10 cellular contexts compared by ENCODE assay signal in genomic region chr11:61091373-61092279, GRCh38. TPM values are rescaled to one million over a fixed set of nuclear protein-coding genes. Genes with fewer than 3 reads are reported as not detected.
A peak's percentile ranks its signal among the peaks of the same experiment; 100 is the strongest.
DNase-seq lines count a peak whose midpoint lies in the region; ATAC-seq and TF ChIP-seq lines count a peak whose summit lies in the region.
"Had no signal": no experiment of that assay in that cellular context is flagged by ENCODE, and none has a peak within 500 bp of the region (broad histone marks: within the 10 kb centered on the region; RNA-seq: fewer than 3 reads in every experiment).

No MANE protein-coding gene starts in this region.

- ATAC-seq in GM21529 (IDR thresholded peaks at IDR 0.05; ENCODE audit: unreplicated experiment), result peak; percentile 37

- peak overlapping the region; percentile 4 to 92 (median 81) for H3K27ac Mint-ChIP-seq in CD14-positive monocyte

- no peak for DNase-seq in CD14-positive monocyte (ENCODE audit: low spot score)
- DNase-seq in activated CD8-positive, alpha-beta memory T cell treated with anti-CD3 and anti-CD28 coated beads, Interleukin-2, amount 50 U/mL, for 48 hours, result peak; percentile 69
- peak; percentile 8 for DNase-seq in kidney tubule cell (ENCODE audit: low spot score)
- no peak for DNase-seq in UCSD-AML1 (lab: John Stamatoyannopoulos, UW; ENCODE audit: unreplicated experiment)
- DNase-seq in HuH-7.5 (ENCODE audit: low spot score), result no peak
- DNase-seq in head of caudate nucleus, result no peak
- no peak for DNase-seq in NCI-H524 (lab: John Stamatoyannopoulos, UW)
- DNase-seq: DND-41, NCI-H510A treated with DMSO at 0.1 percent for 48 hours had no signal

- H3K4me3 Mint-ChIP-seq in CD14-positive monocyte, result peak overlapping the region; percentile 16 to 57

- intact Hi-C loops in CD14-positive monocyte (cut with micrococcal nuclease) (no loop called here), head of caudate nucleus (cut with DNase I) (no loop called here)

- H3K4me1 Mint-ChIP-seq in CD14-positive monocyte, result peaks cover 47% of the 10 kb centered on the region

- peaks cover 0 to 4% (median 0%) of the 10 kb centered on the region in 7 donors for H3K9me3 Mint-ChIP-seq in CD14-positive monocyte

- no peaks in the 10 kb centered on the region for H3K36me3 Mint-ChIP-seq in CD14-positive monocyte

- no peak for TF ChIP-seq CTCF in CD14-positive monocyte (IDR thresholded peaks at IDR 0.05)

- peaks cover 0 to 7% (median 2%) of the 10 kb centered on the region in 3 donors for H3K27me3 Mint-ChIP-seq in CD14-positive monocyte (ENCODE audit: low read depth in 3 of 3)

RNA-seq across cellular contexts. Expression of gene CD5, which starts 10.7 kb away (rescaled TPM):
- polyA plus RNA-seq in CD14-positive monocyte, result under 1 TPM; 0.34 to 0.61 TPM

Comparison
In these comparisons a context has a peak if more than half of its experiments do, and no peak if none do; other contexts are left out.
1. DNase-seq: peak in activated CD8-positive, alpha-beta memory T cell treated with anti-CD3 and anti-CD28 coated beads, Interleukin-2, amount 50 U/mL, for 48 hours (single experiment) and kidney tubule cell (single experiment); none in CD14-positive monocyte (single experiment), UCSD-AML1 (single experiment), HuH-7.5 (single experiment), head of caudate nucleus (0 of 42) and NCI-H524 (0 of 2).